Comparison of ENCODE assay signal across 8 cellular contexts in genomic region chr14:77039285-77040058, GRCh38. TPM values are rescaled to one million over a fixed set of nuclear protein-coding genes. Genes with fewer than 3 reads are reported as not detected.
DNase-seq lines count a peak whose midpoint lies in the region; ATAC-seq and TF ChIP-seq lines count a peak whose summit lies in the region.

No MANE protein-coding gene starts in this region.

- peak overlapping the region; percentile 53 for H3K4me3 Mint-ChIP-seq in mesothelial cell of epicardium

- ATAC-seq in GM19025 (IDR thresholded peaks at IDR 0.05; ENCODE audit: low read depth, unreplicated experiment) (peak; percentile 3), HG02588 (IDR thresholded peaks at IDR 0.05; ENCODE audit: unreplicated experiment) (no peak)

- in situ Hi-C loops in GM13976 (cut with MboI; ENCODE audit: low sequenced_read_pairs, unreplicated experiment) = loop anchor here (5.0 kb wide), 1 partner anchor 82 kb away; no protein-coding TSS in a partner anchor

- H3K9me3 Mint-ChIP-seq in mesothelial cell of epicardium = no peaks in the 10 kb centered on the region

- H3K27me3 Mint-ChIP-seq in mesothelial cell of epicardium (ENCODE audit: low read depth) = no peaks in the 10 kb centered on the region

- DNase-seq in AG09319 (ENCODE audit: extremely low read depth, low read depth) (peak; percentile 55), NCI-H524 (lab: John Stamatoyannopoulos, UW) (peak; percentile 82 to 87), caudate nucleus (lab: John Stamatoyannopoulos, UW) (peak in 11 of 61 donors; percentile 29 to 71 (median 57)), mesothelial cell of epicardium (ENCODE audit: low spot score in 2 of 2, unreplicated experiment in 2 of 2) (no peak), UCSD-AML1 (lab: John Stamatoyannopoulos, UW; ENCODE audit: unreplicated experiment) (no peak), GM13976 (ENCODE audit: low spot score) (no peak)

- no peaks in the 10 kb centered on the region for H3K36me3 Mint-ChIP-seq in mesothelial cell of epicardium

- TF ChIP-seq CTCF in AG09319 (IDR thresholded peaks at IDR 0.05; ENCODE audit: low read depth, low read length) = no peak
- no peak for TF ChIP-seq CTCF in mesothelial cell of epicardium (IDR thresholded peaks at IDR 0.05; ENCODE audit: unreplicated experiment)
- no peak for TF ChIP-seq CTCF in GM13976 (IDR thresholded peaks at IDR 0.05; ENCODE audit: borderline replicate concordance, control extremely low read depth, extremely low read depth, insufficient read depth, missing control alignments)

- H3K27ac ChIP-seq in caudate nucleus (ENCODE audit: low read depth, low read length) = peak overlapping the region; percentile 98

- H3K27ac Mint-ChIP-seq in mesothelial cell of epicardium = peak overlapping the region; percentile 99

- peaks cover 88% of the 10 kb centered on the region for H3K4me1 Mint-ChIP-seq in mesothelial cell of epicardium

RNA-seq across cellular contexts. Expression of gene IRF2BPL, which starts 11.0 kb away (rescaled TPM):
- total RNA-seq in mesothelial cell of epicardium = 126 to 131 TPM (median 128 TPM) in 3 replicates

RNA-seq across cellular contexts. Expression of gene CIPC, which starts 58.6 kb away (rescaled TPM):
- total RNA-seq in mesothelial cell of epicardium = 21.9 to 22.9 TPM (median 22.4 TPM) in 3 replicates

Comparison
In these comparisons a context has a peak if more than half of its experiments do, and no peak if none do; other contexts are left out.
1. DNase-seq: peak in AG09319 (single experiment) and NCI-H524 (2 of 2); none in mesothelial cell of epicardium (0 of 2), UCSD-AML1 (single experiment) and GM13976 (single experiment).